In the genomic region with DNA sequence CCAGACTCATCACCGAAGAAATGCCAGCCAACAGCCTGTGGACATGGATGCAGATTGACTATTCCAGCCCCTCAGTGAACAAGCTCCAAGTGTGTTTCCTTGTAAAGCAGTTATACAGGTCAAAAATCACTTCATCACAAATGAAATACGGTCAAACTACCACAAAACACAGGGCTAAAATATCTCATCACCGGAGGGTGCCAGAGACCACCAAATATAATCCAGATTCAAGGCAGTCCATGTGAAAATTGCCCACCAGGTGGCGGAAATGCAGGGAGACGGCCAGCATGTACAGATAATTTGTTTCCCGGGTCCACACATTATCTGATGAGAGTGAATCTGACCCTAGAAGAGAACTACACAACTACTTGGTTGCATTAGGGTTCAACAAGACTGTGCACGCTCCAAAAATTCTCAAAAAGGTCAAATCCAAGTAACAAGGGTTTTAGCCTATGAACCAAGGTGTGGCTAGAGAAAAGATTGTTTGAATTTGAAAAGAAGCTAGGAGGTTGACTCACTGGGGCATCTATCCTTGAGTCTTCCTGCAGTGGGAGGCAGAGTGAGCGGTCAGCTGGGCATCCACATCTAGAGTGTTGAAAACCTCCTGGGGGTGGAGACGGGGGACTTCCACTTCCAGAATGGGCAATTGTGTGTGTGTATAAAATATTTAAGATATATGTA, we compare ENCODE assay signal across 8 cellular contexts.
DNase-seq lines count a peak whose midpoint lies in the region; ATAC-seq and TF ChIP-seq lines count a peak whose summit lies in the region.

No MANE protein-coding gene starts in this region.

- H3K27ac Mint-ChIP-seq in activated CD8-positive, alpha-beta T cell treated with anti-CD3 and anti-CD28 coated beads for 36 hours, result no peak overlapping the region

- H3K9ac ChIP-seq in GM23248, result no peak overlapping the region

- in situ Hi-C loops in GM23248 (cut with MboI), result no loop called here

- no peak overlapping the region for H2AFZ ChIP-seq in GM23248

- H3K79me2 ChIP-seq in GM23248 (ENCODE audit: insufficient read depth), result no peaks in the 10 kb centered on the region

- no peak overlapping the region for H3K4me3 Mint-ChIP-seq in activated CD8-positive, alpha-beta T cell treated with anti-CD3 and anti-CD28 coated beads for 36 hours

- no peaks in the 10 kb centered on the region for H3K36me3 ChIP-seq in GM23248 (ENCODE audit: low read depth)

- intact Hi-C loops in activated CD8-positive, alpha-beta T cell treated with anti-CD3 and anti-CD28 coated beads for 36 hours (cut with micrococcal nuclease), result loop anchor here (1.0 to 10.0 kb wide), 5 partner anchors 107 to 494 kb away; no protein-coding TSS in a partner anchor

- 20 to 23% methylated on average over 9 of the region's 9 CpGs for WGBS in GM23248 (ENCODE audit: low coverage in 1 of 2, low lambda C conversion rate in 2 of 2, missing lambda C conversion rate in 2 of 2), 2 experiments

- no peak overlapping the region for H3K27ac ChIP-seq in GM23248

- H4K20me1 ChIP-seq in GM23248 (ENCODE audit: insufficient read depth), result no peaks in the 10 kb centered on the region

- H3K9me3 Mint-ChIP-seq in activated CD8-positive, alpha-beta T cell treated with anti-CD3 and anti-CD28 coated beads for 36 hours, result peaks cover 3% of the 10 kb centered on the region

- peak; percentile 44 for DNase-seq in AG08396 (ENCODE audit: low spot score)
- peak; percentile 65 for DNase-seq in GM23248
- DNase-seq in NCI-H69 (lab: John Stamatoyannopoulos, UW), result peak; percentile 92
- peak; percentile 90 for DNase-seq in activated CD8-positive, alpha-beta T cell treated with anti-CD3 and anti-CD28 coated beads for 36 hours
- peak; percentile 66 for DNase-seq in effector CD8-positive, alpha-beta T cell (lab: John Stamatoyannopoulos, UW)
- peak; percentile 78 for DNase-seq in midbrain (lab: John Stamatoyannopoulos, UW)
- DNase-seq in stimulated activated CD8-positive, alpha-beta memory T cell treated with anti-CD3 and anti-CD28 coated beads, Interleukin-7, amount 100 ng/mL, for 1 hour (ENCODE audit: low read depth in 2 of 2), result peak; percentile 55 to 57

- POLR2A ChIA-PET in activated CD8-positive, alpha-beta T cell treated with anti-CD3 and anti-CD28 coated beads for 36 hours (lab: Charles Lee), result no interaction called here

- peaks cover 9% of the 10 kb centered on the region for H3K27me3 ChIP-seq in GM23248 (replicated peaks; ENCODE audit: insufficient read depth)

- peak; percentile 75 for ATAC-seq in activated CD8-positive, alpha-beta T cell treated with anti-CD3 and anti-CD28 coated beads for 36 hours
- ATAC-seq in GM18519 (IDR thresholded peaks at IDR 0.05; ENCODE audit: low FRiP score, unreplicated experiment), result no peak

- H3K4me1 ChIP-seq in GM23248 (ENCODE audit: insufficient read depth), result no peaks in the 10 kb centered on the region

- peaks cover 12% of the 10 kb centered on the region for H3K27me3 Mint-ChIP-seq in activated CD8-positive, alpha-beta T cell treated with anti-CD3 and anti-CD28 coated beads for 36 hours

- no peaks in the 10 kb centered on the region for H3K9me2 ChIP-seq in GM23248 (ENCODE audit: insufficient read depth)

- no peak overlapping the region for H3K4me3 ChIP-seq in GM23248

- H3F3A ChIP-seq in GM23248 (ENCODE audit: insufficient read depth), result no peaks in the 10 kb centered on the region

- CTCF ChIA-PET in activated CD8-positive, alpha-beta T cell treated with anti-CD3 and anti-CD28 coated beads for 36 hours (lab: Charles Lee), result interaction anchor here (0.5 to 9.1 kb wide), 74 partner anchors 10 to 536 kb away, joined by 3 to 274 read pairs (median 4); partner anchors contain the start of genes GNAZ and RAB36

- no peak overlapping the region for H3K4me2 ChIP-seq in GM23248 (ENCODE audit: unreplicated experiment)

- H3K36me3 Mint-ChIP-seq in activated CD8-positive, alpha-beta T cell treated with anti-CD3 and anti-CD28 coated beads for 36 hours (ENCODE audit: low read depth), result no peaks in the 10 kb centered on the region

- no peaks in the 10 kb centered on the region for H3K4me1 Mint-ChIP-seq in activated CD8-positive, alpha-beta T cell treated with anti-CD3 and anti-CD28 coated beads for 36 hours (ENCODE audit: low read depth)

- peak; percentile 96 for TF ChIP-seq CTCF in activated CD8-positive, alpha-beta T cell treated with anti-CD3 and anti-CD28 coated beads for 36 hours (IDR thresholded peaks at IDR 0.05)

- H3K9me3 ChIP-seq in GM23248 (ENCODE audit: low read depth), result no peaks in the 10 kb centered on the region
